Comparison of ENCODE assay signal across 3 cellular contexts in genomic region chr1:17627239-17628052, GRCh38.
TF ChIP-seq lines count a peak whose summit lies in the region.

No MANE protein-coding gene starts in this region.

TF ChIP-seq in SK-N-SH, 30 proteins besides CTCF, POLR2A, EP300 and RAD21:
- TF ChIP-seq RXRA (IDR thresholded peaks at IDR 0.05; ENCODE audit: borderline replicate concordance, low read depth) (no peak), NFIC (IDR thresholded peaks at IDR 0.05; ENCODE audit: borderline replicate concordance) (no peak), FOXM1 (IDR thresholded peaks at IDR 0.05; ENCODE audit: low read depth) (no peak), TCF12 (IDR thresholded peaks at IDR 0.05) (no peak), MXI1 (IDR thresholded peaks at IDR 0.05; ENCODE audit: low read depth, low read length) (no peak), GATA2 (CRISPR knock-in tag; IDR thresholded peaks at IDR 0.05) (no peak), MEF2A (IDR thresholded peaks at IDR 0.05; ENCODE audit: borderline replicate concordance, low read depth) (no peak), GABPA (IDR thresholded peaks at IDR 0.05; ENCODE audit: low read depth) (no peak), TAF1 (IDR thresholded peaks at IDR 0.05; ENCODE audit: borderline replicate concordance, low read depth, low read length) (no peak), YY1 (IDR thresholded peaks at IDR 0.05; ENCODE audit: low read depth) (no peak), SIN3A (IDR thresholded peaks at IDR 0.05; ENCODE audit: borderline replicate concordance, low read depth, low read length) (no peak), IRF3 (IDR thresholded peaks at IDR 0.05; ENCODE audit: low read depth, low read length) (no peak), PBX3 (IDR thresholded peaks at IDR 0.05) (no peak)

TF ChIP-seq in SK-N-SH treated with all-trans-retinoic acid at 6 μM for 48 hours, 23 proteins besides CTCF, POLR2A, EP300 and RAD21:
- no peak for TF ChIP-seq PATZ1 (CRISPR knock-in tag; IDR thresholded peaks at IDR 0.05; ENCODE audit: borderline replicate concordance)
- TF ChIP-seq CREB5 (CRISPR knock-in tag; IDR thresholded peaks at IDR 0.05; ENCODE audit: low read depth), result no peak
- no peak for TF ChIP-seq ESRRG (CRISPR knock-in tag; IDR thresholded peaks at IDR 0.05)
- TF ChIP-seq ISL1 (CRISPR knock-in tag; IDR thresholded peaks at IDR 0.05), result no peak
- no peak for TF ChIP-seq SNAI2 (CRISPR knock-in tag; IDR thresholded peaks at IDR 0.05)
- TF ChIP-seq ZNF565 (CRISPR knock-in tag; conservative IDR thresholded peaks at IDR 0.05; ENCODE audit: low read depth), result no peak
- TF ChIP-seq ZFP3 (CRISPR knock-in tag; IDR thresholded peaks at IDR 0.05), result no peak
- no peak for TF ChIP-seq ZNF70 (CRISPR knock-in tag; IDR thresholded peaks at IDR 0.05)
- TF ChIP-seq POU6F1 (CRISPR knock-in tag; IDR thresholded peaks at IDR 0.05; ENCODE audit: borderline replicate concordance, low read depth), result no peak
- no peak for TF ChIP-seq RARB (CRISPR knock-in tag; IDR thresholded peaks at IDR 0.05)
- no peak for TF ChIP-seq ZNF8 (CRISPR knock-in tag; IDR thresholded peaks at IDR 0.05)
- TF ChIP-seq OSR1 (CRISPR knock-in tag; IDR thresholded peaks at IDR 0.05), result no peak

TF ChIP-seq in K562, 482 proteins besides CTCF, POLR2A, EP300 and RAD21:
- TF ChIP-seq RBM25 (IDR thresholded peaks at IDR 0.05; ENCODE audit: low read depth, low read length, severe bottlenecking), result peak; percentile 76
- peak; percentile 77 for TF ChIP-seq ZFP36 (IDR thresholded peaks at IDR 0.05; ENCODE audit: low read depth, low read length, partially characterized antibody)
- TF ChIP-seq CREB5 (CRISPR knock-in tag; IDR thresholded peaks at IDR 0.05), result no peak
